ENCODE assay signal across 8 cellular contexts in genomic region chr17:60391419-60392041, GRCh38. TPM values are rescaled to one million over a fixed set of nuclear protein-coding genes. Genes with fewer than 3 reads are reported as not detected.
DNase-seq lines count a peak whose midpoint lies in the region; ATAC-seq and TF ChIP-seq lines count a peak whose summit lies in the region.

No MANE protein-coding gene starts in this region.

- H3K4me3 ChIP-seq in fibroblast of pulmonary artery (replicated peaks; ENCODE audit: low read depth, low read length), result peak overlapping the region; percentile 94

- ATAC-seq in GM18867 (IDR thresholded peaks at IDR 0.05; ENCODE audit: unreplicated experiment), result peak; percentile 24
- peak; percentile 22 for ATAC-seq in HG03066 (IDR thresholded peaks at IDR 0.05; ENCODE audit: low read depth, unreplicated experiment)
- ATAC-seq in omental fat pad (ENCODE audit: low FRiP score), result peak; percentile 67

- TF ChIP-seq CTCF in 22Rv1 (IDR thresholded peaks at IDR 0.05) (no peak), fibroblast of pulmonary artery (IDR thresholded peaks at IDR 0.05; ENCODE audit: low read length, missing control alignments) (no peak), omental fat pad (IDR thresholded peaks at IDR 0.05) (no peak)

- DNase-seq in SW480 (ENCODE audit: low spot score) (peak; percentile 55), fibroblast of pulmonary artery (ENCODE audit: low read depth) (no peak), omental fat pad (ENCODE audit: low spot score) (no peak), T-helper 9 cell (no peak)
- no peak for DNase-seq in activated effector memory CD4-positive, alpha-beta T cell treated with anti-CD3 and anti-CD28 coated beads, Interleukin-2, amount 50 U/mL, for 16 hours

- H3K27ac ChIP-seq in 22Rv1, result peak overlapping the region; percentile 95

RNA-seq across cellular contexts. Expression of gene USP32, which starts 0.4 kb away (rescaled TPM):
- total RNA-seq in omental fat pad, result 10 to 100 TPM; 53.3 to 91.6 (median 69.7) TPM

RNA-seq across cellular contexts. Expression of gene CHCT1, which starts 30.8 kb away (rescaled TPM):
- not detected for total RNA-seq in omental fat pad
